9 cellular contexts compared by ENCODE assay signal in genomic region chr12:98399532-98399931, GRCh38.
DNase-seq lines count a peak whose midpoint lies in the region; ATAC-seq, FAIRE-seq and TF ChIP-seq lines count a peak whose summit lies in the region.
"Had no signal": no experiment of that assay in that cellular context is flagged by ENCODE, and none has a peak within 500 bp of the region (broad histone marks: within the 10 kb centered on the region; RNA-seq: fewer than 3 reads in every experiment).

No MANE protein-coding gene starts in this region.

- peaks cover 17% of the 10 kb centered on the region for H3K4me1 ChIP-seq in CD4-positive, CD25-positive, alpha-beta regulatory T cell (ENCODE audit: control insufficient read depth, insufficient read depth, low read length, poor library complexity, severe bottlenecking)
- H3K4me1 ChIP-seq in MM.1S (ENCODE audit: low read length) (peaks cover 7% of the 10 kb centered on the region), small intestine (ENCODE audit: control insufficient read depth in 2 of 2, insufficient read depth in 1 of 2, low read depth in 1 of 2, low read length in 1 of 2) (peaks cover 0 to 2% of the 10 kb centered on the region in 2 donors)
- H3K4me1 ChIP-seq: parathyroid adenoma had no signal

- WGBS in small intestine, 3 donors: 19 to 25% (median 22%) methylated on average over 9 of the region's 9 CpGs

- H3K27me3 ChIP-seq in CD4-positive, CD25-positive, alpha-beta regulatory T cell (ENCODE audit: control insufficient read depth, insufficient read depth, low read length): no peaks in the 10 kb centered on the region
- H3K27me3 ChIP-seq in MM.1S (replicated peaks; ENCODE audit: insufficient read depth, low read length): no peaks in the 10 kb centered on the region
- no peaks in the 10 kb centered on the region for H3K27me3 ChIP-seq in small intestine (ENCODE audit: control insufficient read depth in 2 of 2, insufficient read depth in 2 of 2, low read length in 2 of 2)

- H3K4me3 ChIP-seq in CD4-positive, CD25-positive, alpha-beta regulatory T cell (ENCODE audit: low read depth, low read length): peak overlapping the region; percentile 23
- H3K4me3 ChIP-seq in MM.1S (ENCODE audit: low read length) (no peak overlapping the region), small intestine (ENCODE audit: low read depth in 1 of 2, low read length in 2 of 2) (no peak overlapping the region)

- peaks cover 16 to 31% (median 21%) of the 10 kb centered on the region in 4 donors for H3K4me1 Mint-ChIP-seq in CD4-positive, CD25-positive, alpha-beta regulatory T cell

- DNase-seq in CD4-positive, CD25-positive, alpha-beta regulatory T cell: peak; percentile 12 to 92 (median 39)
- DNase-seq in MM.1S: peak; percentile 40
- peak; percentile 42 to 55 for DNase-seq in activated CD4-positive, alpha-beta T cell treated with anti-CD3 and anti-CD28 coated beads for 24 hours (ENCODE audit: low read depth in 2 of 2)
- peak; percentile 84 for DNase-seq in dermis blood vessel endothelial cell
- peak; percentile 27 for DNase-seq in small intestine
- no peak for DNase-seq in NCI-H1092 (lab: John Stamatoyannopoulos, UW)
- DNase-seq in NCI-H524 treated with DMSO at 0.1 percent for 48 hours (lab: John Stamatoyannopoulos, UW): no peak

- no peaks in the 10 kb centered on the region for H3K9me2 ChIP-seq in MM.1S (replicated peaks; ENCODE audit: insufficient read depth, low read length)

- H3K36me3 ChIP-seq in CD4-positive, CD25-positive, alpha-beta regulatory T cell (ENCODE audit: control insufficient read depth, insufficient read depth, low read length): no peaks in the 10 kb centered on the region
- H3K36me3 ChIP-seq in MM.1S (replicated peaks; ENCODE audit: insufficient read depth, low read length): no peaks in the 10 kb centered on the region
- H3K36me3 ChIP-seq in small intestine (ENCODE audit: control insufficient read depth in 2 of 2, insufficient read depth in 2 of 2, low read length in 2 of 2): no peaks in the 10 kb centered on the region

- H3K36me3 Mint-ChIP-seq in CD4-positive, CD25-positive, alpha-beta regulatory T cell: no peaks in the 10 kb centered on the region

- peak overlapping the region in 2 of 4 donors; percentile 10 to 17 for H3K4me3 Mint-ChIP-seq in CD4-positive, CD25-positive, alpha-beta regulatory T cell

- no peak overlapping the region for H3K9ac ChIP-seq in MM.1S (ENCODE audit: low read length)
- H3K9ac ChIP-seq: parathyroid adenoma had no signal

- no peak for FAIRE-seq in small intestine (lab: Jason Lieb, UNC)

- peak overlapping the region; percentile 12; the same call in 1 of the 2 replicates for H2AFZ ChIP-seq in MM.1S (ENCODE audit: low read length)

- TF ChIP-seq CTCF in MM.1S (IDR thresholded peaks at IDR 0.05; ENCODE audit: low read length): no peak

- no peak overlapping the region for H3K4me2 ChIP-seq in MM.1S (ENCODE audit: low read depth, low read length)

- H3F3A ChIP-seq in MM.1S (ENCODE audit: insufficient read depth, low read length): no peaks in the 10 kb centered on the region

- no peaks in the 10 kb centered on the region for H3K9me3 Mint-ChIP-seq in CD4-positive, CD25-positive, alpha-beta regulatory T cell

- H3K27ac ChIP-seq in CD4-positive, CD25-positive, alpha-beta regulatory T cell (ENCODE audit: insufficient read depth, low read length, poor library complexity, severe bottlenecking): peak overlapping the region; percentile 45
- no peak overlapping the region for H3K27ac ChIP-seq in MM.1S (ENCODE audit: low read length)
- H3K27ac ChIP-seq in small intestine (ENCODE audit: low read depth in 1 of 2, low read length in 1 of 2): no peak overlapping the region
- H3K27ac ChIP-seq: parathyroid adenoma had no signal

- H3K27me3 Mint-ChIP-seq in CD4-positive, CD25-positive, alpha-beta regulatory T cell: no peaks in the 10 kb centered on the region

- peak; percentile 78 to 79 for ATAC-seq in CD4-positive, CD25-positive, alpha-beta regulatory T cell (ENCODE audit: low read depth in 2 of 2)
- ATAC-seq in GM21423 (IDR thresholded peaks at IDR 0.05; ENCODE audit: unreplicated experiment): peak; percentile 32

- no peaks in the 10 kb centered on the region for H3K9me3 ChIP-seq in CD4-positive, CD25-positive, alpha-beta regulatory T cell (ENCODE audit: control insufficient read depth in 2 of 2, low read length in 2 of 2)
- H3K9me3 ChIP-seq in MM.1S (replicated peaks; ENCODE audit: insufficient read depth, low read length): no peaks in the 10 kb centered on the region
- H3K9me3 ChIP-seq in small intestine (ENCODE audit: control insufficient read depth, low read depth): no peaks in the 10 kb centered on the region

- peak overlapping the region in 2 of 3 donors; percentile 60 to 75 for H3K27ac Mint-ChIP-seq in CD4-positive, CD25-positive, alpha-beta regulatory T cell

- no peaks in the 10 kb centered on the region for H4K20me1 ChIP-seq in MM.1S (ENCODE audit: insufficient read depth, low read length)

- no peaks in the 10 kb centered on the region for H3K79me2 ChIP-seq in MM.1S (ENCODE audit: low read length)
- H3K79me2 ChIP-seq: parathyroid adenoma had no signal

Comparison
In these comparisons a context has a peak if more than half of its experiments do, and no peak if none do; other contexts are left out.
1. DNase-seq: peak in CD4-positive, CD25-positive, alpha-beta regulatory T cell (3 of 3), MM.1S (single experiment), activated CD4-positive, alpha-beta T cell treated with anti-CD3 and anti-CD28 coated beads for 24 hours (2 of 2), dermis blood vessel endothelial cell (single experiment) and small intestine (single experiment); none in NCI-H1092 (single experiment) and NCI-H524 treated with DMSO at 0.1 percent for 48 hours (single experiment).